In genomic region chr1:62198781-62199125, GRCh38 we compare ENCODE assay signal across 1 cellular context.
TF ChIP-seq lines count a peak whose summit lies in the region.

No MANE protein-coding gene starts in this region.

TF ChIP-seq in HepG2, 621 proteins besides CTCF, POLR2A, EP300 and RAD21 (continued from another document and continues in another):
- no peak for TF ChIP-seq AFF4 (CRISPR knock-in tag; IDR thresholded peaks at IDR 0.05)
- no peak for TF ChIP-seq SP4 (CRISPR knock-in tag; IDR thresholded peaks at IDR 0.05)
- TF ChIP-seq SP1 (IDR thresholded peaks at IDR 0.05), result no peak
- no peak for TF ChIP-seq SP1 (CRISPR knock-in tag; IDR thresholded peaks at IDR 0.05)
- peak; percentile 86 for TF ChIP-seq RARA (CRISPR knock-in tag; IDR thresholded peaks at IDR 0.05)
- TF ChIP-seq CEBPG (CRISPR knock-in tag; IDR thresholded peaks at IDR 0.05), result peak; percentile 95
- TF ChIP-seq ZSCAN9 (CRISPR knock-in tag; IDR thresholded peaks at IDR 0.05; ENCODE audit: borderline replicate concordance), result 0 out of 2 replicates have a peak, but pooled peaks have one; percentile 59
- peak; percentile 49 for TF ChIP-seq SAP130 (CRISPR knock-in tag; IDR thresholded peaks at IDR 0.05; ENCODE audit: low read depth)
- peak; percentile 55; the same call in 1 of the 2 replicates for TF ChIP-seq JUND (CRISPR knock-in tag; IDR thresholded peaks at IDR 0.05)
- peak; percentile 84; the same call in 1 of the 2 replicates for TF ChIP-seq ZNF317 (CRISPR knock-in tag; IDR thresholded peaks at IDR 0.05)
- TF ChIP-seq LCORL (IDR thresholded peaks at IDR 0.05), result no peak
- peak; percentile 98 for TF ChIP-seq LCORL (CRISPR knock-in tag; IDR thresholded peaks at IDR 0.05)
- TF ChIP-seq SIX1 (CRISPR knock-in tag; IDR thresholded peaks at IDR 0.05; ENCODE audit: borderline replicate concordance), result peak; percentile 60; the same call in 1 of the 2 replicates
- peak; percentile 60; the same call in 1 of the 2 replicates for TF ChIP-seq NR2C2 (CRISPR knock-in tag; IDR thresholded peaks at IDR 0.05; ENCODE audit: borderline replicate concordance)
- no peak for TF ChIP-seq DBP (CRISPR knock-in tag; IDR thresholded peaks at IDR 0.05; ENCODE audit: not compliant biosample characterization)
- 0 out of 2 replicates have a peak, but pooled peaks have one; percentile 24 for TF ChIP-seq KMT2B (CRISPR knock-in tag; IDR thresholded peaks at IDR 0.05)
- TF ChIP-seq PHF20 (CRISPR knock-in tag; IDR thresholded peaks at IDR 0.05), result no peak
- no peak for TF ChIP-seq HOXD1 (CRISPR knock-in tag; IDR thresholded peaks at IDR 0.05)
- TF ChIP-seq ZSCAN25 (CRISPR knock-in tag; IDR thresholded peaks at IDR 0.05), result peak; percentile 29; the same call in 1 of the 2 replicates
- peak; percentile 29 to 56; a peak in 1 of 4 replicates for TF ChIP-seq NR2F1 (CRISPR knock-in tag; IDR thresholded peaks at IDR 0.05)
- TF ChIP-seq ZNF770 (CRISPR knock-in tag; IDR thresholded peaks at IDR 0.05), result 0 out of 2 replicates have a peak, but pooled peaks have one; percentile 13
- TF ChIP-seq ATF7-NPFF (CRISPR knock-in tag; IDR thresholded peaks at IDR 0.05; ENCODE audit: low read depth), result no peak
- 0 out of 4 replicates have a peak, but pooled peaks of 1 of the 2 experiments have one; percentile 46 for TF ChIP-seq KLF16 (CRISPR knock-in tag; IDR thresholded peaks at IDR 0.05)
- TF ChIP-seq GATA4 (IDR thresholded peaks at IDR 0.05; ENCODE audit: borderline replicate concordance, low read depth), result no peak
- TF ChIP-seq NR2F6 (IDR thresholded peaks at IDR 0.05), result peak; percentile 63
- TF ChIP-seq NR2F6 (CRISPR knock-in tag; IDR thresholded peaks at IDR 0.05), result peak; percentile 79
- no peak for TF ChIP-seq GLMP (CRISPR knock-in tag; IDR thresholded peaks at IDR 0.05; ENCODE audit: borderline replicate concordance)
- TF ChIP-seq ZMYM4 (CRISPR knock-in tag; IDR thresholded peaks at IDR 0.05), result peak; percentile 66; the same call in 1 of the 2 replicates
- TF ChIP-seq MTA1 (CRISPR knock-in tag; IDR thresholded peaks at IDR 0.05; ENCODE audit: borderline replicate concordance), result 0 out of 2 replicates have a peak, but pooled peaks have one; percentile 42
- peak; percentile 44; the same call in 1 of the 2 replicates for TF ChIP-seq ISL2 (CRISPR knock-in tag; IDR thresholded peaks at IDR 0.05)
- TF ChIP-seq ZNF343 (CRISPR knock-in tag; IDR thresholded peaks at IDR 0.05), result no peak
- no peak for TF ChIP-seq CREBL2 (CRISPR knock-in tag; IDR thresholded peaks at IDR 0.05; ENCODE audit: borderline replicate concordance)
- peak; percentile 86 for TF ChIP-seq RXRB (CRISPR knock-in tag; IDR thresholded peaks at IDR 0.05; ENCODE audit: borderline replicate concordance)
- TF ChIP-seq KIAA2018 (CRISPR knock-in tag; IDR thresholded peaks at IDR 0.05; ENCODE audit: borderline replicate concordance), result no peak
- no peak for TF ChIP-seq ZKSCAN8 (CRISPR knock-in tag; IDR thresholded peaks at IDR 0.05; ENCODE audit: borderline replicate concordance)
- 0 out of 2 replicates have a peak, but pooled peaks have one; percentile 37 for TF ChIP-seq ZBTB7B (CRISPR knock-in tag; IDR thresholded peaks at IDR 0.05)
- TF ChIP-seq HNF4G (IDR thresholded peaks at IDR 0.05; ENCODE audit: borderline replicate concordance, low read depth, low read length), result peak; percentile 60; the same call in 1 of the 2 replicates
- 0 out of 2 replicates have a peak, but pooled peaks have one; percentile 47 for TF ChIP-seq HNF4G (CRISPR knock-in tag; IDR thresholded peaks at IDR 0.05; ENCODE audit: borderline replicate concordance, low read depth)
- peak; percentile 58; the same call in 1 of the 2 replicates for TF ChIP-seq SMAD3 (CRISPR knock-in tag; IDR thresholded peaks at IDR 0.05)
- peak; percentile 75 for TF ChIP-seq PAXIP1 (CRISPR knock-in tag; conservative IDR thresholded peaks at IDR 0.05)
